26 cellular contexts compared by ENCODE assay signal in genomic region chr3:109109574-109109973, GRCh38. TPM values are rescaled to one million over a fixed set of nuclear protein-coding genes. Genes with fewer than 3 reads are reported as not detected.
"Had no signal": no experiment of that assay in that cellular context is flagged by ENCODE, and none has a peak within 500 bp of the region (broad histone marks: within the 10 kb centered on the region; RNA-seq: fewer than 3 reads in every experiment).

No MANE protein-coding gene starts in this region.

- H3K4me1 ChIP-seq: SJSA1 had no signal

- FAIRE-seq: HTR-8/SVneo, RCC 7860 had no signal

- H3K27me3 ChIP-seq: SJSA1 had no signal

- H3K4me3 ChIP-seq: MG63, SJSA1, SK-N-MC had no signal

- H3K36me3 ChIP-seq: MG63, SJSA1 had no signal

- H3K9me3 ChIP-seq: MG63, SJSA1 had no signal

- H3K27ac ChIP-seq: HL-60, SJSA1, SK-N-MC had no signal

- DNase-seq: Karpas-422, KG1, MG63, NCI-H1092, NCI-H1105 treated with DMSO at 0.1 percent for 48 hours, NCI-H1417 treated with DMSO at 0.1 percent for 48 hours, NCI-H146, NCI-H1694 treated with DMSO at 0.1 percent for 48 hours, NCI-H1930, NCI-H2081 treated with DMSO at 0.1 percent for 48 hours, NCI-H2171, NCI-H226, NCI-H446, NCI-H510A, NCI-H524 treated with DMSO at 0.1 percent for 48 hours, NCI-H69, NCI-H774, Right ventricle myocardium superior, RPMI8226, SIG-M5, SW 1271 had no signal

RNA-seq across cellular contexts. Expression of gene MORC1, which starts 8.4 kb away (rescaled TPM):
- total RNA-seq: Right ventricle myocardium superior, SJSA1 had no signal

RNA-seq across cellular contexts. Expression of gene C3orf85, which starts 26.9 kb away (rescaled TPM):
- total RNA-seq: Right ventricle myocardium superior, SJSA1 had no signal
